ENCODE assay signal across 24 cellular contexts in genomic region chr1:60052634-60053033, GRCh38. TPM values are rescaled to one million over a fixed set of nuclear protein-coding genes. Genes with fewer than 3 reads are reported as not detected.
"Had no signal": no experiment of that assay in that cellular context is flagged by ENCODE, and none has a peak within 500 bp of the region (broad histone marks: within the 10 kb centered on the region; RNA-seq: fewer than 3 reads in every experiment).

No MANE protein-coding gene starts in this region.

- H3K27me3 ChIP-seq: brain microvascular endothelial cell, gastrocnemius medialis, heart left ventricle, right lobe of liver, stomach, transverse colon had no signal

- H3K4me3 Mint-ChIP-seq: activated T-cell treated with anti-CD3 and anti-CD28 coated beads, Interleukin-2, amount 50 U/mL, for 24 hours; activated T-helper 17 cell treated with anti-CD3 and anti-CD28 coated beads, Interleukin-2, amount 50 U/mL, for 72 hours; dendritic cell treated with granulocyte-macrophage colony-stimulating factor and Interleukin-4, amounts not matched to agents 40 ng/mL and 50 ng/mL, for 4 days; memory B cell; nephron progenitor cell; stimulated activated effector memory CD8-positive, alpha-beta T cell treated with anti-CD3 and anti-CD28 coated beads, Interleukin-12 subunit alpha, Interleukin-12 subunit beta, amount 100 ng/mL, for 72 hours; WTC11 had no signal

- H3K4me1 Mint-ChIP-seq: activated T-helper 17 cell treated with anti-CD3 and anti-CD28 coated beads, Interleukin-2, amount 50 U/mL, for 72 hours; memory B cell; nephron progenitor cell; stimulated activated effector memory CD8-positive, alpha-beta T cell treated with anti-CD3 and anti-CD28 coated beads, Interleukin-12 subunit alpha, Interleukin-12 subunit beta, amount 100 ng/mL, for 72 hours; WTC11 had no signal

- H3K36me3 ChIP-seq: brain microvascular endothelial cell, gastrocnemius medialis, heart left ventricle, right lobe of liver, stomach, transverse colon had no signal

- DNase-seq: activated T-cell treated with anti-CD3 and anti-CD28 coated beads, Interleukin-2, amount 50 U/mL, for 24 hours; aorta; brain microvascular endothelial cell; caudate nucleus; effector CD4-positive, alpha-beta T cell; gastrocnemius medialis; heart left ventricle; islet precursor cell; left cardiac atrium; mucosa of descending colon; nephron progenitor cell; nucleus accumbens; right lobe of liver; stimulated activated CD4-positive, alpha-beta T cell treated with anti-CD3 and anti-CD28 coated beads, Interleukin-2, amount 100 ng/mL, for 24 hours; stomach; T-helper 9 cell; transverse colon had no signal

- H3K27ac ChIP-seq: brain microvascular endothelial cell, gastrocnemius medialis, heart left ventricle, right lobe of liver, skin epidermis, stomach, transverse colon had no signal

- H3K27me3 Mint-ChIP-seq: dendritic cell treated with granulocyte-macrophage colony-stimulating factor and Interleukin-4, amounts not matched to agents 40 ng/mL and 50 ng/mL, for 4 days had no signal

- ATAC-seq: activated naive CD4-positive, alpha-beta T cell treated with anti-CD3 and anti-CD28 coated beads, Interleukin-2, amount 50 U/mL, for 72 hours; activated T-helper 17 cell treated with anti-CD3 and anti-CD28 coated beads, Interleukin-2, amount 50 U/mL, for 72 hours; gastrocnemius medialis; heart left ventricle; left cardiac atrium; mucosa of descending colon; right lobe of liver; stimulated activated effector memory CD8-positive, alpha-beta T cell treated with anti-CD3 and anti-CD28 coated beads, Interleukin-12 subunit alpha, Interleukin-12 subunit beta, amount 100 ng/mL, for 72 hours; WTC11 had no signal

- H3K9me3 ChIP-seq: gastrocnemius medialis, mucosa of descending colon, right lobe of liver had no signal

- H3K4me3 ChIP-seq: gastrocnemius medialis, heart left ventricle, mucosa of descending colon, right lobe of liver, skin epidermis, stomach, transverse colon had no signal

- H3K27ac Mint-ChIP-seq: activated naive CD4-positive, alpha-beta T cell treated with anti-CD3 and anti-CD28 coated beads, Interleukin-2, amount 50 U/mL, for 72 hours; activated T-cell treated with anti-CD3 and anti-CD28 coated beads, Interleukin-2, amount 50 U/mL, for 24 hours; activated T-helper 17 cell treated with anti-CD3 and anti-CD28 coated beads, Interleukin-2, amount 50 U/mL, for 72 hours; dendritic cell treated with granulocyte-macrophage colony-stimulating factor and Interleukin-4, amounts not matched to agents 40 ng/mL and 50 ng/mL, for 4 days; memory B cell; nephron progenitor cell; stimulated activated effector memory CD8-positive, alpha-beta T cell treated with anti-CD3 and anti-CD28 coated beads, Interleukin-12 subunit alpha, Interleukin-12 subunit beta, amount 100 ng/mL, for 72 hours; WTC11 had no signal

- H3K4me1 ChIP-seq: gastrocnemius medialis, heart left ventricle, right lobe of liver, stomach, transverse colon had no signal

- H3K9me3 Mint-ChIP-seq: activated T-helper 17 cell treated with anti-CD3 and anti-CD28 coated beads, Interleukin-2, amount 50 U/mL, for 72 hours had no signal

- H3K36me3 Mint-ChIP-seq: memory B cell; stimulated activated effector memory CD8-positive, alpha-beta T cell treated with anti-CD3 and anti-CD28 coated beads, Interleukin-12 subunit alpha, Interleukin-12 subunit beta, amount 100 ng/mL, for 72 hours had no signal

RNA-seq across cellular contexts. Expression of gene C1orf87, which starts 20.9 kb away (rescaled TPM):
- total RNA-seq: activated naive CD4-positive, alpha-beta T cell treated with anti-CD3 and anti-CD28 coated beads, Interleukin-2, amount 50 U/mL, for 72 hours; activated T-helper 17 cell treated with anti-CD3 and anti-CD28 coated beads, Interleukin-2, amount 50 U/mL, for 72 hours; gastrocnemius medialis; heart left ventricle; left cardiac atrium; right lobe of liver; stomach had no signal
- polyA plus RNA-seq: heart left ventricle, stomach had no signal
